In the genomic region with DNA sequence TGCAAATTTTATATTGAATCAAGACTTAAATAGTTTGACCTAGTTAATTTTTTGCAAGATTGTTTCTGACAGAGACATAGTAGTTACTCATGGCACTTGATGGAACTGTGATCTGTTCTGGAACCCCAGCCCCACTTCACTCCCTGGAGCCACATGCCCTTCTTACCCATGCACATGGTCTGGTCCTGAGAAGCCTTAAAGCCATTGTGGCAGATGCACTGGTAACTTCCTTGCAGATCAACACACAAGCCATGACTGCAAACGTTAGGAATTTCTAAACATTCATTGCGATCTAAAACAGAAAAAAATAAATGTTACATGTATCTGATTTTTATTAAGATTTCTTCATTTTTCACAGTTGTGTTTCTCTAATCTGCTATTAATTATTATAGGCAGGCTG, we compare ENCODE assay signal across 18 cellular contexts.
A peak's percentile ranks its signal among the peaks of the same experiment; 100 is the strongest.
DNase-seq lines count a peak whose midpoint lies in the region; ATAC-seq and TF ChIP-seq lines count a peak whose summit lies in the region.
"Had no signal": no experiment of that assay in that cellular context is flagged by ENCODE, and none has a peak within 500 bp of the region (broad histone marks: within the 10 kb centered on the region; RNA-seq: fewer than 3 reads in every experiment).

No MANE protein-coding gene starts in this region.

- ATAC-seq in aorta (ENCODE audit: low FRiP score) = no peak
- no peak for ATAC-seq in activated CD8-positive, alpha-beta memory T cell treated with anti-CD3 and anti-CD28 coated beads, Interleukin-2, amount 10 ng/mL, durations not matched to agents 7 days and 5 days
- no peak for ATAC-seq in GM21390 (IDR thresholded peaks at IDR 0.05; ENCODE audit: unreplicated experiment)

- H3K36me3 ChIP-seq in cardiac muscle cell (peaks cover 100% of the 10 kb centered on the region), right atrium auricular region (no peaks in the 10 kb centered on the region), smooth muscle cell (ENCODE audit: low read depth) (no peaks in the 10 kb centered on the region), aorta (ENCODE audit: control insufficient read depth in 1 of 2, insufficient read depth in 2 of 2, low read length in 1 of 2) (no peaks in the 10 kb centered on the region)

- H4K20me1 ChIP-seq in smooth muscle cell (ENCODE audit: low read depth) = no peaks in the 10 kb centered on the region

- no peaks in the 10 kb centered on the region for H3K36me3 Mint-ChIP-seq in activated CD8-positive, alpha-beta memory T cell treated with anti-CD3 and anti-CD28 coated beads, Interleukin-2, amount 10 ng/mL, durations not matched to agents 7 days and 5 days
- H3K36me3 Mint-ChIP-seq: IgD-negative memory B cell had no signal

- peak overlapping the region; percentile 11 for H3K4me2 ChIP-seq in smooth muscle cell
- H3K4me2 ChIP-seq: KMS-11 had no signal

- H3K27ac ChIP-seq in cardiac muscle cell (peak overlapping the region; percentile 78), right atrium auricular region (no peak overlapping the region), smooth muscle cell (ENCODE audit: low read depth) (no peak overlapping the region), aorta (ENCODE audit: low read depth in 1 of 2, low read length in 2 of 2) (no peak overlapping the region)
- H3K27ac ChIP-seq: 22Rv1, KMS-11 had no signal

- H3K9me3 ChIP-seq in cardiac muscle cell (ENCODE audit: low read depth) (no peaks in the 10 kb centered on the region), right atrium auricular region (no peaks in the 10 kb centered on the region), smooth muscle cell (replicated peaks; ENCODE audit: low read depth) (no peaks in the 10 kb centered on the region), aorta (ENCODE audit: control insufficient read depth, low read length) (no peaks in the 10 kb centered on the region)

- H2AFZ ChIP-seq in smooth muscle cell (ENCODE audit: low read depth) = no peak overlapping the region

- H3K79me2 ChIP-seq in smooth muscle cell (ENCODE audit: low read depth) = no peaks in the 10 kb centered on the region

- H3K9ac ChIP-seq in smooth muscle cell (ENCODE audit: low read depth) = no peak overlapping the region
- H3K9ac ChIP-seq: KMS-11 had no signal

- no peaks in the 10 kb centered on the region for H3K4me1 Mint-ChIP-seq in activated CD8-positive, alpha-beta memory T cell treated with anti-CD3 and anti-CD28 coated beads, Interleukin-2, amount 10 ng/mL, durations not matched to agents 7 days and 5 days
- H3K4me1 Mint-ChIP-seq: IgD-negative memory B cell had no signal

- TF ChIP-seq CTCF in cardiac muscle cell (IDR thresholded peaks at IDR 0.05; ENCODE audit: low read depth, low read length) = no peak
- no peak for TF ChIP-seq CTCF in right atrium auricular region (IDR thresholded peaks at IDR 0.05)
- no peak for TF ChIP-seq CTCF in fibroblast of villous mesenchyme (IDR thresholded peaks at IDR 0.05; ENCODE audit: insufficient read depth, low read depth, low read length)
- no peak for TF ChIP-seq CTCF in smooth muscle cell (IDR thresholded peaks at IDR 0.05; ENCODE audit: borderline replicate concordance, insufficient read depth, poor library complexity, severe bottlenecking)

- no peak overlapping the region for H3K4me3 Mint-ChIP-seq in activated CD8-positive, alpha-beta memory T cell treated with anti-CD3 and anti-CD28 coated beads, Interleukin-2, amount 10 ng/mL, durations not matched to agents 7 days and 5 days
- H3K4me3 Mint-ChIP-seq: IgD-negative memory B cell had no signal

- no peaks in the 10 kb centered on the region for H3K27me3 Mint-ChIP-seq in activated CD8-positive, alpha-beta memory T cell treated with anti-CD3 and anti-CD28 coated beads, Interleukin-2, amount 10 ng/mL, durations not matched to agents 7 days and 5 days
- H3K27me3 Mint-ChIP-seq: IgD-negative memory B cell had no signal

- H3K4me3 ChIP-seq in cardiac muscle cell = no peak overlapping the region
- no peak overlapping the region for H3K4me3 ChIP-seq in right atrium auricular region
- no peak overlapping the region for H3K4me3 ChIP-seq in fibroblast of villous mesenchyme (ENCODE audit: low read depth, low read length)
- no peak overlapping the region for H3K4me3 ChIP-seq in smooth muscle cell
- no peak overlapping the region for H3K4me3 ChIP-seq in aorta (ENCODE audit: low read length in 2 of 2)

- intact Hi-C loops in aorta (cut with DNase I) = no loop called here

- no peaks in the 10 kb centered on the region for H3F3A ChIP-seq in smooth muscle cell (ENCODE audit: low read depth)

- no peaks in the 10 kb centered on the region for H3K27me3 ChIP-seq in cardiac muscle cell
- no peaks in the 10 kb centered on the region for H3K27me3 ChIP-seq in right atrium auricular region
- no peaks in the 10 kb centered on the region for H3K27me3 ChIP-seq in smooth muscle cell (ENCODE audit: low read depth)
- peaks cover 0 to under 1% of the 10 kb centered on the region in 2 donors for H3K27me3 ChIP-seq in aorta (ENCODE audit: control insufficient read depth in 1 of 2, insufficient read depth in 2 of 2, low read length in 1 of 2)

- DNase-seq in cardiac muscle cell (ENCODE audit: low read depth in 1 of 2, low spot score in 1 of 2) = no peak
- DNase-seq in right atrium auricular region (ENCODE audit: low spot score) = no peak
- DNase-seq in NCI-H226 = peak; percentile 45
- DNase-seq in fibroblast of villous mesenchyme (ENCODE audit: low read depth) = peak; percentile 46
- DNase-seq in smooth muscle cell (lab: John Stamatoyannopoulos, UW; ENCODE audit: unreplicated experiment) = no peak
- no peak for DNase-seq in aorta
- DNase-seq in activated CD8-positive, alpha-beta memory T cell treated with anti-CD3 and anti-CD28 coated beads, Interleukin-2, amount 10 ng/mL, durations not matched to agents 7 days and 5 days = no peak
- DNase-seq: DMS153, DND-41, MM.1S, NCI-H2029, NCI-H526 treated with DMSO at 0.1 percent for 48 hours, RPMI8226, SHP77 had no signal

- H3K4me1 ChIP-seq in cardiac muscle cell (ENCODE audit: low read depth) (no peaks in the 10 kb centered on the region), right atrium auricular region (no peaks in the 10 kb centered on the region), smooth muscle cell (ENCODE audit: low read depth) (peaks cover 9% of the 10 kb centered on the region), aorta (ENCODE audit: control insufficient read depth in 1 of 2, insufficient read depth in 2 of 2, low read length in 2 of 2) (no peaks in the 10 kb centered on the region)

- 46% methylated on average over 2 of the region's 2 CpGs for WGBS in smooth muscle cell (ENCODE audit: low lambda C conversion rate)
- WGBS in aorta, 2 donors = 72 to 84% methylated on average over 2 of the region's 2 CpGs

- CTCF ChIA-PET in activated CD8-positive, alpha-beta memory T cell treated with anti-CD3 and anti-CD28 coated beads, Interleukin-2, amount 10 ng/mL, durations not matched to agents 7 days and 5 days (lab: Charles Lee) = no interaction called here

- H3K27ac Mint-ChIP-seq in activated CD8-positive, alpha-beta memory T cell treated with anti-CD3 and anti-CD28 coated beads, Interleukin-2, amount 10 ng/mL, durations not matched to agents 7 days and 5 days = no peak overlapping the region
- H3K27ac Mint-ChIP-seq: IgD-negative memory B cell had no signal

- no peaks in the 10 kb centered on the region for H3K9me3 Mint-ChIP-seq in activated CD8-positive, alpha-beta memory T cell treated with anti-CD3 and anti-CD28 coated beads, Interleukin-2, amount 10 ng/mL, durations not matched to agents 7 days and 5 days (ENCODE audit: low read depth)

Comparison
In these comparisons a context has a peak if more than half of its experiments do, and no peak if none do; other contexts are left out.
1. DNase-seq: peak in NCI-H226 (single experiment) and fibroblast of villous mesenchyme (single experiment); none in cardiac muscle cell (0 of 2), right atrium auricular region (single experiment), smooth muscle cell (single experiment), aorta (0 of 2) and activated CD8-positive, alpha-beta memory T cell treated with anti-CD3 and anti-CD28 coated beads, Interleukin-2, amount 10 ng/mL, durations not matched to agents 7 days and 5 days (single experiment).